ENCODE assay signal across 9 cellular contexts in the genomic region with DNA sequence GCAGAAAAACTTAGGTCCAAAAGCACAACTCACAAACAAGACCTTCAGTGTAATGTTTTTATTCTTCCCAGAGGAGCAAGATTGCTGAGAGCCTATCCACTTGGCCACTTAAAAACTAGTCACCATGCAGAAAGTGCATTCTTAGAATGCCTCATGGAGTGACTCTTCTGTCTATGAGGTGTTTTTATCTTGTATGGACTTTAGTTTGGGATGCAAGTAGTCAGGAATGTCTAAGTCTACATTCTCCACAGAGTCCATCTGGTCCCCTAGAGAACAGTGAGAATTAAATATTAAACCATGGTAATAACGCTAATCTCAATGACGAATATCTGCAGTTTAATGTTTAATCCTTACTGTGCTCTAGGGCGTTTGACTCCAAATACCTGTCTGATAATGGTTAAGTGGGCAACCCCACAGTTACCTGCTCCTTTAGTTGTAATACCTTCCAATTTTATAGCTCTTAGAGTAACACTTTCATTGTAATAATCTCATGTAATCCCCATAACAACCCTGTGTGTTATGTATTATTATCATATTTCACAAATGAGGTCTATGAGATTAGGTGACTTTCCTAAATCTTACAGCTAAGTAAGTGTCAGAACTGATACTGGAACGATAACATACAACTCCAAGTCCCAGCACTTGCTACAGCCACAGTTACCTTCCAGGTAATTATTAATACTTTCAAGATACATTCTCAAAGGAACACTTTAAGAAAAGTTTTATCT.
A peak's percentile ranks its signal among the peaks of the same experiment; 100 is the strongest.
DNase-seq lines count a peak whose midpoint lies in the region; FAIRE-seq and TF ChIP-seq lines count a peak whose summit lies in the region.
"Had no signal": no experiment of that assay in that cellular context is flagged by ENCODE, and none has a peak within 500 bp of the region (broad histone marks: within the 10 kb centered on the region; RNA-seq: fewer than 3 reads in every experiment).

No MANE protein-coding gene starts in this region.

- no peaks in the 10 kb centered on the region for H3K27me3 ChIP-seq in GM23248 (replicated peaks; ENCODE audit: insufficient read depth)
- no peaks in the 10 kb centered on the region for H3K27me3 ChIP-seq in astrocyte (ENCODE audit: insufficient read depth, low read length)

- H3K27ac Mint-ChIP-seq in astrocyte (ENCODE audit: unreplicated experiment) = peak overlapping the region; percentile 96
- H3K27ac Mint-ChIP-seq: activated naive CD8-positive, alpha-beta T cell treated with anti-CD3 and anti-CD28 coated beads for 36 hours had no signal

- H4K20me1 ChIP-seq in GM23248 (ENCODE audit: insufficient read depth) (no peaks in the 10 kb centered on the region), astrocyte (ENCODE audit: insufficient read depth, low read length) (no peaks in the 10 kb centered on the region)

- H3K36me3 ChIP-seq in GM23248 (ENCODE audit: low read depth) (no peaks in the 10 kb centered on the region), astrocyte (ENCODE audit: insufficient read depth, low read length) (no peaks in the 10 kb centered on the region)

- peak overlapping the region; percentile 30; the same call in 1 of the 2 replicates for H3K4me3 ChIP-seq in GM23248
- H3K4me3 ChIP-seq in astrocyte (ENCODE audit: insufficient read depth, low read depth, low read length) = no peak overlapping the region
- H3K4me3 ChIP-seq: PC-9 had no signal

- in situ Hi-C loops in GM23248 (cut with MboI) = loop anchor here (25.0 kb wide), 1 partner anchor 387 kb away; no protein-coding TSS in a partner anchor

- H3K9ac ChIP-seq in GM23248 (peak overlapping the region; percentile 37), astrocyte (ENCODE audit: low read length) (peak overlapping the region; percentile 67)

- H3K9me3 ChIP-seq in GM23248 (ENCODE audit: low read depth) (no peaks in the 10 kb centered on the region), astrocyte (ENCODE audit: insufficient read depth, low read depth, low read length) (no peaks in the 10 kb centered on the region)

- H3K27me3 Mint-ChIP-seq in astrocyte (ENCODE audit: low read depth, unreplicated experiment) = no peaks in the 10 kb centered on the region

- no peaks in the 10 kb centered on the region for H3K9me3 Mint-ChIP-seq in astrocyte (ENCODE audit: unreplicated experiment)
- H3K9me3 Mint-ChIP-seq: activated naive CD8-positive, alpha-beta T cell treated with anti-CD3 and anti-CD28 coated beads for 36 hours had no signal

- H3K79me2 ChIP-seq in GM23248 (ENCODE audit: insufficient read depth) = no peaks in the 10 kb centered on the region
- H3K79me2 ChIP-seq in astrocyte (ENCODE audit: insufficient read depth, low read length) = no peaks in the 10 kb centered on the region

- H3K27ac ChIP-seq in GM23248 (peak overlapping the region; percentile 82), astrocyte (ENCODE audit: low read depth, low read length) (peak overlapping the region; percentile 90)
- H3K27ac ChIP-seq: PC-9 had no signal

- no peak overlapping the region for H3K4me3 Mint-ChIP-seq in astrocyte (ENCODE audit: unreplicated experiment)
- H3K4me3 Mint-ChIP-seq: activated naive CD8-positive, alpha-beta T cell treated with anti-CD3 and anti-CD28 coated beads for 36 hours had no signal

- H3F3A ChIP-seq in GM23248 (ENCODE audit: insufficient read depth) = peaks cover 46% of the 10 kb centered on the region

- peaks cover 56% of the 10 kb centered on the region for H3K4me1 Mint-ChIP-seq in astrocyte (ENCODE audit: low read depth, unreplicated experiment)
- H3K4me1 Mint-ChIP-seq: activated naive CD8-positive, alpha-beta T cell treated with anti-CD3 and anti-CD28 coated beads for 36 hours had no signal

- H2AFZ ChIP-seq in GM23248 (no peak overlapping the region), astrocyte (ENCODE audit: low read depth, low read length) (no peak overlapping the region)
- H2AFZ ChIP-seq: PC-9 had no signal

- H3K4me2 ChIP-seq in GM23248 (ENCODE audit: unreplicated experiment) (peak overlapping the region; percentile 70), astrocyte (ENCODE audit: low read length) (peak overlapping the region; percentile 64)
- H3K4me2 ChIP-seq: PC-9 had no signal

- H3K4me1 ChIP-seq in GM23248 (ENCODE audit: insufficient read depth) = peaks cover 58% of the 10 kb centered on the region
- peaks cover 42% of the 10 kb centered on the region for H3K4me1 ChIP-seq in astrocyte (ENCODE audit: insufficient read depth, low read length)

- FAIRE-seq in astrocyte (lab: Jason Lieb, UNC) = peak; percentile 98

- no peaks in the 10 kb centered on the region for H3K36me3 Mint-ChIP-seq in astrocyte (ENCODE audit: low read depth, unreplicated experiment)
- H3K36me3 Mint-ChIP-seq: activated naive CD8-positive, alpha-beta T cell treated with anti-CD3 and anti-CD28 coated beads for 36 hours had no signal

- no peak for TF ChIP-seq CTCF in astrocyte (IDR thresholded peaks at IDR 0.05; ENCODE audit: insufficient read depth, low read depth, low read length)

- H3K9me2 ChIP-seq in GM23248 (ENCODE audit: insufficient read depth) = no peaks in the 10 kb centered on the region

- 67 to 68% methylated on average over 4 of the region's 4 CpGs for WGBS in GM23248 (ENCODE audit: low coverage in 1 of 2, low lambda C conversion rate in 2 of 2, missing lambda C conversion rate in 2 of 2), 2 experiments

- peak; percentile 89 for DNase-seq in GM23248
- DNase-seq in astrocyte (ENCODE audit: low read depth) = peak; percentile 97
- peak; percentile 89 for DNase-seq in iris pigment epithelial cell (ENCODE audit: low read depth)
- peak; percentile 38 for DNase-seq in stromal cell of bone marrow (ENCODE audit: low read depth)
- DNase-seq in nucleus accumbens (lab: John Stamatoyannopoulos, UW) = no peak
- DNase-seq in activated T-cell treated with anti-CD3 and anti-CD28 coated beads, Interleukin-2, amount 50 U/mL, for 48 hours = no peak
- DNase-seq in T-helper 1 cell = no peak
- DNase-seq: PC-9 had no signal

Comparison
In these comparisons a context has a peak if more than half of its experiments do, and no peak if none do; other contexts are left out.
1. DNase-seq: peak in GM23248 (single experiment), astrocyte (single experiment), iris pigment epithelial cell (single experiment) and stromal cell of bone marrow (single experiment); none in nucleus accumbens (0 of 56), activated T-cell treated with anti-CD3 and anti-CD28 coated beads, Interleukin-2, amount 50 U/mL, for 48 hours (0 of 2) and T-helper 1 cell (0 of 5).